In genomic region chr4:124918559-124919122, GRCh38 we compare ENCODE assay signal across 25 cellular contexts.
"Had no signal": no experiment of that assay in that cellular context is flagged by ENCODE, and none has a peak within 500 bp of the region (broad histone marks: within the 10 kb centered on the region; RNA-seq: fewer than 3 reads in every experiment).

No MANE protein-coding gene starts in this region.

- H3K36me3 ChIP-seq: brain microvascular endothelial cell, esophagus muscularis mucosa, gastroesophageal sphincter had no signal

- FAIRE-seq: astrocyte, bronchial epithelial cell had no signal

- DNase-seq: activated CD4-positive, alpha-beta memory T cell treated with anti-CD3 and anti-CD28 coated beads, Interleukin-2, amount 10 ng/mL, durations not matched to agents 7 days and 5 days; activated CD4-positive, alpha-beta T cell treated with anti-CD3 and anti-CD28 coated beads for 1 hour; activated CD4-positive, alpha-beta T cell treated with anti-CD3 and anti-CD28 coated beads for 4 hours; activated CD4-positive, alpha-beta T cell treated with anti-CD3 and anti-CD28 coated beads, Interleukin-2, amount 10 ng/mL, durations not matched to agents 7 days and 5 days; activated CD4-positive, alpha-beta T cell treated with anti-CD3 and anti-CD28 coated beads, Interleukin-2, amount 50 U/mL, for 4 hours; activated CD8-positive, alpha-beta memory T cell treated with anti-CD3 and anti-CD28 coated beads, Interleukin-2, amount 50 U/mL, for 48 hours; activated effector memory CD4-positive, alpha-beta T cell treated with Interleukin-2 at 50 U/mL for 16 hours; activated gamma-delta T cell treated with Interleukin-2 at 50 U/mL for 16 hours; activated naive CD4-positive, alpha-beta T cell treated with anti-CD3 and anti-CD28 coated beads, Interleukin-2, amount 50 U/mL, for 16 hours; activated naive CD4-positive, alpha-beta T cell treated with Interleukin-2 at 50 U/mL for 16 hours; activated T-cell treated with anti-CD3 and anti-CD28 coated beads for 4 hours; activated T-cell treated with anti-CD3 and anti-CD28 coated beads, Interleukin-2, amount 50 U/mL, for 24 hours; amniotic stem cell; anterior cingulate cortex; brain microvascular endothelial cell; dorsolateral prefrontal cortex; effector memory CD8-positive, alpha-beta T cell; erythroblast; foreskin melanocyte; T-helper 2 cell had no signal

- H3K4me3 ChIP-seq: coronary artery, dorsolateral prefrontal cortex, esophagus muscularis mucosa, gastroesophageal sphincter had no signal

- H3K27me3 ChIP-seq: brain microvascular endothelial cell, esophagus muscularis mucosa, gastroesophageal sphincter had no signal

- H3K4me1 ChIP-seq: esophagus muscularis mucosa, gastroesophageal sphincter had no signal

- H3K27ac ChIP-seq: brain microvascular endothelial cell, coronary artery, dorsolateral prefrontal cortex, esophagus muscularis mucosa, gastroesophageal sphincter had no signal
